In the genomic region with DNA sequence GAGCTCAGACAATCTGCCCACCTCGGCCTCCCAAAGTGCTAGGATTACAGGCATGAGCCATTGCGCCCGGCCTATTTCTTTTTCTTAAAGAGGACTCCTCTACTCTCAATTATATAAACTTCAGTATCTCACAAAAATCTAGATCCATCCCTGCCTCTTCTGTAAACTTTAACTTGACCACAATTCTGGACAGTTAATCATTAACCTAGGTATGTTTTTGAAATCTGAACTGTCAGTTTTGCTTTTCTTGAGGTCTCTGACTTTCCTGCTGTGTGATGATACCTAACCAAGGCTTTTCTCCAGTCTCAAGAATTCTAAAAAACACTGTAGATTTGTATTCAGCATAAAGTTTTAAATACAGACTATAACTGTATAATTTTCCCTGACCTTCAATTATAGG, we compare ENCODE assay signal across 17 cellular contexts.
DNase-seq lines count a peak whose midpoint lies in the region; ATAC-seq, FAIRE-seq and TF ChIP-seq lines count a peak whose summit lies in the region.
"Had no signal": no experiment of that assay in that cellular context is flagged by ENCODE, and none has a peak within 500 bp of the region (broad histone marks: within the 10 kb centered on the region; RNA-seq: fewer than 3 reads in every experiment).

No MANE protein-coding gene starts in this region.

- H3K9me3 ChIP-seq in esophagus muscularis mucosa, result no peaks in the 10 kb centered on the region

- intact Hi-C loops in activated T-helper 1 cell treated with anti-CD3 and anti-CD28 coated beads, Interleukin-12 subunit alpha, Interleukin-12 subunit beta, Interleukin-2, Interleukin-4 antibody, amounts not matched to agents 30 ng/mL and 10 ng/mL and 1 ng/mL, durations not matched to agents 14 hours and 24 hours and 36 hours (cut with micrococcal nuclease), result no loop called here
- intact Hi-C loops in activated CD4-positive, alpha-beta memory T cell treated with anti-CD3 and anti-CD28 coated beads for 36 hours (cut with micrococcal nuclease), result no loop called here
- intact Hi-C loops in esophagus muscularis mucosa (cut with DNase I), result no loop called here

- H3K4me1 ChIP-seq in esophagus muscularis mucosa, result peaks cover 0 to 18% (median 8%) of the 10 kb centered on the region in 4 donors

- H3K36me3 ChIP-seq in esophagus muscularis mucosa, result no peaks in the 10 kb centered on the region

- no peak overlapping the region for H3K4me3 ChIP-seq in esophagus muscularis mucosa

- no peak for TF ChIP-seq EP300 in esophagus muscularis mucosa (IDR thresholded peaks at IDR 0.05)

- WGBS in esophagus muscularis mucosa, result 91% methylated on average over 3 of the region's 3 CpGs

- TF ChIP-seq CTCF in esophagus muscularis mucosa (IDR thresholded peaks at IDR 0.05), result no peak

- no peaks in the 10 kb centered on the region for H3K36me3 Mint-ChIP-seq in activated T-helper 1 cell treated with anti-CD3 and anti-CD28 coated beads, Interleukin-12 subunit alpha, Interleukin-12 subunit beta, Interleukin-2, Interleukin-4 antibody, amounts not matched to agents 30 ng/mL and 10 ng/mL and 1 ng/mL, durations not matched to agents 14 hours and 24 hours and 36 hours (ENCODE audit: low read depth)
- H3K36me3 Mint-ChIP-seq in activated CD4-positive, alpha-beta memory T cell treated with anti-CD3 and anti-CD28 coated beads for 36 hours, result no peaks in the 10 kb centered on the region

- H3K4me3 Mint-ChIP-seq in activated T-helper 1 cell treated with anti-CD3 and anti-CD28 coated beads, Interleukin-12 subunit alpha, Interleukin-12 subunit beta, Interleukin-2, Interleukin-4 antibody, amounts not matched to agents 30 ng/mL and 10 ng/mL and 1 ng/mL, durations not matched to agents 14 hours and 24 hours and 36 hours, result no peak overlapping the region
- H3K4me3 Mint-ChIP-seq in activated CD4-positive, alpha-beta memory T cell treated with anti-CD3 and anti-CD28 coated beads for 36 hours, result no peak overlapping the region
- H3K4me3 Mint-ChIP-seq: T-helper 17 cell had no signal

- H3K27ac ChIP-seq in esophagus muscularis mucosa (replicated peaks in 1 of 4), result no peak overlapping the region

- DNase-seq in GM18507 (ENCODE audit: extremely low spot score, insufficient read length, low read depth) (no peak), left lobe of liver (ENCODE audit: low spot score) (no peak), esophagus muscularis mucosa (ENCODE audit: extremely low spot score) (no peak)
- DNase-seq in activated T-helper 1 cell treated with anti-CD3 and anti-CD28 coated beads, Interleukin-12 subunit alpha, Interleukin-12 subunit beta, Interleukin-2, Interleukin-4 antibody, amounts not matched to agents 30 ng/mL and 10 ng/mL and 1 ng/mL, durations not matched to agents 14 hours and 24 hours and 36 hours (ENCODE audit: low spot score), result no peak
- DNase-seq in activated CD4-positive, alpha-beta memory T cell treated with anti-CD3 and anti-CD28 coated beads for 36 hours, result no peak
- DNase-seq in NK-92 treated with Interleukin-12 subunit alpha and Interleukin-12 subunit beta, amount 100 ng/mL, for 24 hours (lab: John Stamatoyannopoulos, UW), result no peak
- DNase-seq: AML-193, COR-L47, DMS153, NCI-H187, NCI-H446, RPMI8226, T-helper 17 cell had no signal

- H3K27ac Mint-ChIP-seq in activated T-helper 1 cell treated with anti-CD3 and anti-CD28 coated beads, Interleukin-12 subunit alpha, Interleukin-12 subunit beta, Interleukin-2, Interleukin-4 antibody, amounts not matched to agents 30 ng/mL and 10 ng/mL and 1 ng/mL, durations not matched to agents 14 hours and 24 hours and 36 hours, result no peak overlapping the region
- H3K27ac Mint-ChIP-seq in activated CD4-positive, alpha-beta memory T cell treated with anti-CD3 and anti-CD28 coated beads for 36 hours, result no peak overlapping the region
- H3K27ac Mint-ChIP-seq: T-helper 17 cell had no signal

- ATAC-seq in GM19395 (IDR thresholded peaks at IDR 0.05; ENCODE audit: unreplicated experiment), result peak; percentile 81
- ATAC-seq in HG02938 (IDR thresholded peaks at IDR 0.05; ENCODE audit: unreplicated experiment), result peak; percentile 54
- peak; percentile 82 for ATAC-seq in left lobe of liver
- ATAC-seq: T-helper 17 cell had no signal

- no peak for TF ChIP-seq POLR2A in esophagus muscularis mucosa (IDR thresholded peaks at IDR 0.05; ENCODE audit: low read depth)

- POLR2A ChIA-PET in activated CD4-positive, alpha-beta memory T cell treated with anti-CD3 and anti-CD28 coated beads for 36 hours (lab: Charles Lee), result no interaction called here

- CTCF ChIA-PET in activated CD4-positive, alpha-beta memory T cell treated with anti-CD3 and anti-CD28 coated beads for 36 hours (lab: Charles Lee), result no interaction called here

- H3K27me3 ChIP-seq in esophagus muscularis mucosa, result no peaks in the 10 kb centered on the region

- no peaks in the 10 kb centered on the region for H3K9me3 Mint-ChIP-seq in activated T-helper 1 cell treated with anti-CD3 and anti-CD28 coated beads, Interleukin-12 subunit alpha, Interleukin-12 subunit beta, Interleukin-2, Interleukin-4 antibody, amounts not matched to agents 30 ng/mL and 10 ng/mL and 1 ng/mL, durations not matched to agents 14 hours and 24 hours and 36 hours
- H3K9me3 Mint-ChIP-seq in activated CD4-positive, alpha-beta memory T cell treated with anti-CD3 and anti-CD28 coated beads for 36 hours, result no peaks in the 10 kb centered on the region

- H3K4me1 Mint-ChIP-seq in activated T-helper 1 cell treated with anti-CD3 and anti-CD28 coated beads, Interleukin-12 subunit alpha, Interleukin-12 subunit beta, Interleukin-2, Interleukin-4 antibody, amounts not matched to agents 30 ng/mL and 10 ng/mL and 1 ng/mL, durations not matched to agents 14 hours and 24 hours and 36 hours (ENCODE audit: low read depth), result no peaks in the 10 kb centered on the region
- H3K4me1 Mint-ChIP-seq in activated CD4-positive, alpha-beta memory T cell treated with anti-CD3 and anti-CD28 coated beads for 36 hours (ENCODE audit: low read depth), result no peaks in the 10 kb centered on the region
- H3K4me1 Mint-ChIP-seq: T-helper 17 cell had no signal

- H3K27me3 Mint-ChIP-seq in activated T-helper 1 cell treated with anti-CD3 and anti-CD28 coated beads, Interleukin-12 subunit alpha, Interleukin-12 subunit beta, Interleukin-2, Interleukin-4 antibody, amounts not matched to agents 30 ng/mL and 10 ng/mL and 1 ng/mL, durations not matched to agents 14 hours and 24 hours and 36 hours (ENCODE audit: insufficient read depth), result no peaks in the 10 kb centered on the region
- no peaks in the 10 kb centered on the region for H3K27me3 Mint-ChIP-seq in activated CD4-positive, alpha-beta memory T cell treated with anti-CD3 and anti-CD28 coated beads for 36 hours
- H3K27me3 Mint-ChIP-seq: T-helper 17 cell had no signal

- peak; percentile 55 for FAIRE-seq in GM18507 (lab: Jason Lieb, UNC)
- FAIRE-seq: H1, HTR-8/SVneo had no signal
